Comparison of ENCODE assay signal across 1 cellular context in the genomic region with DNA sequence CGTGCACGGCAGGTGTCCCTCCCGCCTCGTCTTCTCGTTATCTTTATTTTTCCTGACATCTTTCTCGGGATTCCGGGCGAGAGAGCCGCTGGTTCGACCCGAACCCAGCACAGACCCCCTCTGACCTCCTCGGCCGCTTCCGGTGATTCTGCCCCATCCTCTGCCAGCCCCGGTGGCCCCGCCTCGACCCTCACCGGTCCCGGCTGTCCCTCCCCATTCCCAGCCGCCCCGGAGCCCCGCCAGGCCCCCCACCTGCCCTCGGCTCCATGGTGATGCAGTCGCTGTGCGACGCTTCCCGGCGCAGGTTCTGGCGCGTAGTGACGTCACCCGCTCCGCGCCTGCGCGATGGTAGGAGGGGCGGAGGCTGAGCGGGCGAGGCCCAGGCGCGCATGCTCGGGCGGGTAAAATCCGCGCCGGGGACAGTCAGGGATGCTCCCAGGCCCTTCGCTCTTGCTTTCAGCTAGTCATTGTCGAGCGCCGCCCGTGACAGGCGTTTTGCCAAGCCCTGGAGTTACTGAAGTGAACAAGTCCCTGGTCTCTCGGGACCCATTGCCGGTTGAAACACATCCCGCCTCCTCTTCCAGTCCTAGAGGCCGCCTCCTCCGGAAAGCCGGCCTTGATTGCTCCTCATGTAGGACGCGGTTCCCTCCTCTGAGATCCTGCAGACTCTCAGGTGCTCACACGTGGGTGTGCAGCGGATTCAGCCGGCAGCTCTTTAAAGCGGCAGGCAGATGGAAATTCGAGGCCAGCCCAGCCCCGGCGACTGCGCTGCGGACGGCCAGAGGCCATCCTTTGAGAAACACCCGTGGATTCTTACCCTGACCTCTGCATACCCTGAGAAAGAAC.
TF ChIP-seq lines count a peak whose summit lies in the region.

A gene with protein sequence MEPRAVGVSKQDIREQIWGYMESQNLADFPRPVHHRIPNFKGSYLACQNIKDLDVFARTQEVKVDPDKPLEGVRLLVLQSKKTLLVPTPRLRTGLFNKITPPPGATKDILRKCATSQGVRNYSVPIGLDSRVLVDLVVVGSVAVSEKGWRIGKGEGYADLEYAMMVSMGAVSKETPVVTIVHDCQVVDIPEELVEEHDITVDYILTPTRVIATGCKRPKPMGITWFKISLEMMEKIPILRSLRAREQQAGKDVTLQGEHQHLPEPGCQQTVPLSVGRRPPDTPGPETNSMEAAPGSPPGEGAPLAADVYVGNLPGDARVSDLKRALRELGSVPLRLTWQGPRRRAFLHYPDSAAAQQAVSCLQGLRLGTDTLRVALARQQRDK (minus strand): TSS at position 319 of the 846 bp plus-strand sequence. CDS start 51 bp downstream, at position 268.

TF ChIP-seq in HepG2, 621 proteins besides CTCF, POLR2A, EP300 and RAD21 (continued from another document and continues in another):
- TF ChIP-seq, protein P1, sequence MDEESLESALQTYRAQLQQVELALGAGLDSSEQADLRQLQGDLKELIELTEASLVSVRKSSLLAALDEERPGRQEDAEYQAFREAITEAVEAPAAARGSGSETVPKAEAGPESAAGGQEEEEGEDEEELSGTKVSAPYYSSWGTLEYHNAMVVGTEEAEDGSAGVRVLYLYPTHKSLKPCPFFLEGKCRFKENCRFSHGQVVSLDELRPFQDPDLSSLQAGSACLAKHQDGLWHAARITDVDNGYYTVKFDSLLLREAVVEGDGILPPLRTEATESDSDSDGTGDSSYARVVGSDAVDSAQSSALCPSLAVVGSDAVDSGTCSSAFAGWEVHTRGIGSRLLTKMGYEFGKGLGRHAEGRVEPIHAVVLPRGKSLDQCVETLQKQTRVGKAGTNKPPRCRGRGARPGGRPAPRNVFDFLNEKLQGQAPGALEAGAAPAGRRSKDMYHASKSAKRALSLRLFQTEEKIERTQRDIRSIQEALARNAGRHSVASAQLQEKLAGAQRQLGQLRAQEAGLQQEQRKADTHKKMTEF (CRISPR knock-in tag; IDR thresholded peaks at IDR 0.05): peak; percentile 44; the same call in 1 of the 2 replicates
- TF ChIP-seq, protein P2, sequence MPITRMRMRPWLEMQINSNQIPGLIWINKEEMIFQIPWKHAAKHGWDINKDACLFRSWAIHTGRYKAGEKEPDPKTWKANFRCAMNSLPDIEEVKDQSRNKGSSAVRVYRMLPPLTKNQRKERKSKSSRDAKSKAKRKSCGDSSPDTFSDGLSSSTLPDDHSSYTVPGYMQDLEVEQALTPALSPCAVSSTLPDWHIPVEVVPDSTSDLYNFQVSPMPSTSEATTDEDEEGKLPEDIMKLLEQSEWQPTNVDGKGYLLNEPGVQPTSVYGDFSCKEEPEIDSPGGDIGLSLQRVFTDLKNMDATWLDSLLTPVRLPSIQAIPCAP (CRISPR knock-in tag; IDR thresholded peaks at IDR 0.05; ENCODE audit: low read depth): no peak
- TF ChIP-seq, protein P3, sequence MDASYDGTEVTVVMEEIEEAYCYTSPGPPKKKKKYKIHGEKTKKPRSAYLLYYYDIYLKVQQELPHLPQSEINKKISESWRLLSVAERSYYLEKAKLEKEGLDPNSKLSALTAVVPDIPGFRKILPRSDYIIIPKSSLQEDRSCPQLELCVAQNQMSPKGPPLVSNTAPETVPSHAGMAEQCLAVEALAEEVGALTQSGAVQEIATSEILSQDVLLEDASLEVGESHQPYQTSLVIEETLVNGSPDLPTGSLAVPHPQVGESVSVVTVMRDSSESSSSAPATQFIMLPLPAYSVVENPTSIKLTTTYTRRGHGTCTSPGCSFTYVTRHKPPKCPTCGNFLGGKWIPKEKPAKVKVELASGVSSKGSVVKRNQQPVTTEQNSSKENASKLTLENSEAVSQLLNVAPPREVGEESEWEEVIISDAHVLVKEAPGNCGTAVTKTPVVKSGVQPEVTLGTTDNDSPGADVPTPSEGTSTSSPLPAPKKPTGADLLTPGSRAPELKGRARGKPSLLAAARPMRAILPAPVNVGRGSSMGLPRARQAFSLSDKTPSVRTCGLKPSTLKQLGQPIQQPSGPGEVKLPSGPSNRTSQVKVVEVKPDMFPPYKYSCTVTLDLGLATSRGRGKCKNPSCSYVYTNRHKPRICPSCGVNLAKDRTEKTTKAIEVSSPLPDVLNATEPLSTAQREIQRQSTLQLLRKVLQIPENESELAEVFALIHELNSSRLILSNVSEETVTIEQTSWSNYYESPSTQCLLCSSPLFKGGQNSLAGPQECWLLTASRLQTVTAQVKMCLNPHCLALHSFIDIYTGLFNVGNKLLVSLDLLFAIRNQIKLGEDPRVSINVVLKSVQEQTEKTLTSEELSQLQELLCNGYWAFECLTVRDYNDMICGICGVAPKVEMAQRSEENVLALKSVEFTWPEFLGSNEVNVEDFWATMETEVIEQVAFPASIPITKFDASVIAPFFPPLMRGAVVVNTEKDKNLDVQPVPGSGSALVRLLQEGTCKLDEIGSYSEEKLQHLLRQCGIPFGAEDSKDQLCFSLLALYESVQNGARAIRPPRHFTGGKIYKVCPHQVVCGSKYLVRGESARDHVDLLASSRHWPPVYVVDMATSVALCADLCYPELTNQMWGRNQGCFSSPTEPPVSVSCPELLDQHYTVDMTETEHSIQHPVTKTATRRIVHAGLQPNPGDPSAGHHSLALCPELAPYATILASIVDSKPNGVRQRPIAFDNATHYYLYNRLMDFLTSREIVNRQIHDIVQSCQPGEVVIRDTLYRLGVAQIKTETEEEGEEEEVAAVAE (CRISPR knock-in tag; IDR thresholded peaks at IDR 0.05; ENCODE audit: borderline replicate concordance): no peak
- TF ChIP-seq ZSCAN9 (CRISPR knock-in tag; IDR thresholded peaks at IDR 0.05; ENCODE audit: borderline replicate concordance) (no peak), MAFG (CRISPR knock-in tag; IDR thresholded peaks at IDR 0.05) (no peak), HNRNPUL1 (IDR thresholded peaks at IDR 0.05; ENCODE audit: low read depth, low read length) (no peak), ZNF253 (CRISPR knock-in tag; IDR thresholded peaks at IDR 0.05; ENCODE audit: borderline replicate concordance) (no peak; the same call in 1 of the 2 replicates), DPF2 (CRISPR knock-in tag; IDR thresholded peaks at IDR 0.05; ENCODE audit: borderline replicate concordance, low read depth) (no peak), RELA (CRISPR knock-in tag; IDR thresholded peaks at IDR 0.05) (no peak; the same call in 1 of the 2 replicates), ZNF24 (IDR thresholded peaks at IDR 0.05) (no peak), ZBTB20 (CRISPR knock-in tag; IDR thresholded peaks at IDR 0.05; ENCODE audit: borderline replicate concordance, low read depth) (peak; percentile 69; the same call in 1 of the 2 replicates), ZFP1 (CRISPR knock-in tag; IDR thresholded peaks at IDR 0.05) (no peak), ZNF564 (CRISPR knock-in tag; IDR thresholded peaks at IDR 0.05) (no peak), ZNF484 (CRISPR knock-in tag; IDR thresholded peaks at IDR 0.05; ENCODE audit: borderline replicate concordance, low read depth) (no peak), AHR (CRISPR knock-in tag; IDR thresholded peaks at IDR 0.05) (no peak), TSC22D2 (CRISPR knock-in tag; IDR thresholded peaks at IDR 0.05; ENCODE audit: borderline replicate concordance) (peak; percentile 18; the same call in 1 of the 2 replicates), HNRNPL (IDR thresholded peaks at IDR 0.05; ENCODE audit: low read depth, low read length) (no peak), HMGA1 (CRISPR knock-in tag; conservative IDR thresholded peaks at IDR 0.05) (no peak)
- TF ChIP-seq, protein P4, sequence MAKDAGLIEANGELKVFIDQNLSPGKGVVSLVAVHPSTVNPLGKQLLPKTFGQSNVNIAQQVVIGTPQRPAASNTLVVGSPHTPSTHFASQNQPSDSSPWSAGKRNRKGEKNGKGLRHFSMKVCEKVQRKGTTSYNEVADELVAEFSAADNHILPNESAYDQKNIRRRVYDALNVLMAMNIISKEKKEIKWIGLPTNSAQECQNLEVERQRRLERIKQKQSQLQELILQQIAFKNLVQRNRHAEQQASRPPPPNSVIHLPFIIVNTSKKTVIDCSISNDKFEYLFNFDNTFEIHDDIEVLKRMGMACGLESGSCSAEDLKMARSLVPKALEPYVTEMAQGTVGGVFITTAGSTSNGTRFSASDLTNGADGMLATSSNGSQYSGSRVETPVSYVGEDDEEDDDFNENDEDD (CRISPR knock-in tag; IDR thresholded peaks at IDR 0.05; ENCODE audit: borderline replicate concordance): peak; percentile 78; the same call in 1 of the 2 replicates
- TF ChIP-seq, protein P5, sequence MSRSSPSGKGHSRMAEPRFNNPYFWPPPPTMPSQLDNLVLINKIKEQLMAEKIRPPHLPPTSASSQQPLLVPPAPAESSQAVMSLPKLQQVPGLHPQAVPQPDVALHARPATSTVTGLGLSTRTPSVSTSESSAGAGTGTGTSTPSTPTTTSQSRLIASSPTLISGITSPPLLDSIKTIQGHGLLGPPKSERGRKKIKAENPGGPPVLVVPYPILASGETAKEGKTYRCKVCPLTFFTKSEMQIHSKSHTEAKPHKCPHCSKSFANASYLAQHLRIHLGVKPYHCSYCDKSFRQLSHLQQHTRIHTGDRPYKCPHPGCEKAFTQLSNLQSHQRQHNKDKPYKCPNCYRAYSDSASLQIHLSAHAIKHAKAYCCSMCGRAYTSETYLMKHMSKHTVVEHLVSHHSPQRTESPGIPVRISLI (CRISPR knock-in tag; IDR thresholded peaks at IDR 0.05; ENCODE audit: borderline replicate concordance): no peak
- TF ChIP-seq, protein P6, sequence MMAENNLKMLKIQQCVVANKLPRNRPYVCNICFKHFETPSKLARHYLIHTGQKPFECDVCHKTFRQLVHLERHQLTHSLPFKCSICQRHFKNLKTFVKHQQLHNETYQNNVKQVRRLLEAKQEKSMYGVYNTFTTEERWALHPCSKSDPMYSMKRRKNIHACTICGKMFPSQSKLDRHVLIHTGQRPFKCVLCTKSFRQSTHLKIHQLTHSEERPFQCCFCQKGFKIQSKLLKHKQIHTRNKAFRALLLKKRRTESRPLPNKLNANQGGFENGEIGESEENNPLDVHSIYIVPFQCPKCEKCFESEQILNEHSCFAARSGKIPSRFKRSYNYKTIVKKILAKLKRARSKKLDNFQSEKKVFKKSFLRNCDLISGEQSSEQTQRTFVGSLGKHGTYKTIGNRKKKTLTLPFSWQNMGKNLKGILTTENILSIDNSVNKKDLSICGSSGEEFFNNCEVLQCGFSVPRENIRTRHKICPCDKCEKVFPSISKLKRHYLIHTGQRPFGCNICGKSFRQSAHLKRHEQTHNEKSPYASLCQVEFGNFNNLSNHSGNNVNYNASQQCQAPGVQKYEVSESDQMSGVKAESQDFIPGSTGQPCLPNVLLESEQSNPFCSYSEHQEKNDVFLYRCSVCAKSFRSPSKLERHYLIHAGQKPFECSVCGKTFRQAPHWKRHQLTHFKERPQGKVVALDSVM (CRISPR knock-in tag; IDR thresholded peaks at IDR 0.05): no peak; the same call in 1 of the 2 replicates
- TF ChIP-seq, protein P7, sequence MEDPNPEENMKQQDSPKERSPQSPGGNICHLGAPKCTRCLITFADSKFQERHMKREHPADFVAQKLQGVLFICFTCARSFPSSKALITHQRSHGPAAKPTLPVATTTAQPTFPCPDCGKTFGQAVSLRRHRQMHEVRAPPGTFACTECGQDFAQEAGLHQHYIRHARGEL (CRISPR knock-in tag; IDR thresholded peaks at IDR 0.05): 0 out of 2 replicates have a peak, but pooled peaks have one; percentile 28
- TF ChIP-seq, protein P8, sequence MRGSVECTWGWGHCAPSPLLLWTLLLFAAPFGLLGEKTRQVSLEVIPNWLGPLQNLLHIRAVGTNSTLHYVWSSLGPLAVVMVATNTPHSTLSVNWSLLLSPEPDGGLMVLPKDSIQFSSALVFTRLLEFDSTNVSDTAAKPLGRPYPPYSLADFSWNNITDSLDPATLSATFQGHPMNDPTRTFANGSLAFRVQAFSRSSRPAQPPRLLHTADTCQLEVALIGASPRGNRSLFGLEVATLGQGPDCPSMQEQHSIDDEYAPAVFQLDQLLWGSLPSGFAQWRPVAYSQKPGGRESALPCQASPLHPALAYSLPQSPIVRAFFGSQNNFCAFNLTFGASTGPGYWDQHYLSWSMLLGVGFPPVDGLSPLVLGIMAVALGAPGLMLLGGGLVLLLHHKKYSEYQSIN (CRISPR knock-in tag; IDR thresholded peaks at IDR 0.05; ENCODE audit: borderline replicate concordance): no peak
- TF ChIP-seq, protein P9, sequence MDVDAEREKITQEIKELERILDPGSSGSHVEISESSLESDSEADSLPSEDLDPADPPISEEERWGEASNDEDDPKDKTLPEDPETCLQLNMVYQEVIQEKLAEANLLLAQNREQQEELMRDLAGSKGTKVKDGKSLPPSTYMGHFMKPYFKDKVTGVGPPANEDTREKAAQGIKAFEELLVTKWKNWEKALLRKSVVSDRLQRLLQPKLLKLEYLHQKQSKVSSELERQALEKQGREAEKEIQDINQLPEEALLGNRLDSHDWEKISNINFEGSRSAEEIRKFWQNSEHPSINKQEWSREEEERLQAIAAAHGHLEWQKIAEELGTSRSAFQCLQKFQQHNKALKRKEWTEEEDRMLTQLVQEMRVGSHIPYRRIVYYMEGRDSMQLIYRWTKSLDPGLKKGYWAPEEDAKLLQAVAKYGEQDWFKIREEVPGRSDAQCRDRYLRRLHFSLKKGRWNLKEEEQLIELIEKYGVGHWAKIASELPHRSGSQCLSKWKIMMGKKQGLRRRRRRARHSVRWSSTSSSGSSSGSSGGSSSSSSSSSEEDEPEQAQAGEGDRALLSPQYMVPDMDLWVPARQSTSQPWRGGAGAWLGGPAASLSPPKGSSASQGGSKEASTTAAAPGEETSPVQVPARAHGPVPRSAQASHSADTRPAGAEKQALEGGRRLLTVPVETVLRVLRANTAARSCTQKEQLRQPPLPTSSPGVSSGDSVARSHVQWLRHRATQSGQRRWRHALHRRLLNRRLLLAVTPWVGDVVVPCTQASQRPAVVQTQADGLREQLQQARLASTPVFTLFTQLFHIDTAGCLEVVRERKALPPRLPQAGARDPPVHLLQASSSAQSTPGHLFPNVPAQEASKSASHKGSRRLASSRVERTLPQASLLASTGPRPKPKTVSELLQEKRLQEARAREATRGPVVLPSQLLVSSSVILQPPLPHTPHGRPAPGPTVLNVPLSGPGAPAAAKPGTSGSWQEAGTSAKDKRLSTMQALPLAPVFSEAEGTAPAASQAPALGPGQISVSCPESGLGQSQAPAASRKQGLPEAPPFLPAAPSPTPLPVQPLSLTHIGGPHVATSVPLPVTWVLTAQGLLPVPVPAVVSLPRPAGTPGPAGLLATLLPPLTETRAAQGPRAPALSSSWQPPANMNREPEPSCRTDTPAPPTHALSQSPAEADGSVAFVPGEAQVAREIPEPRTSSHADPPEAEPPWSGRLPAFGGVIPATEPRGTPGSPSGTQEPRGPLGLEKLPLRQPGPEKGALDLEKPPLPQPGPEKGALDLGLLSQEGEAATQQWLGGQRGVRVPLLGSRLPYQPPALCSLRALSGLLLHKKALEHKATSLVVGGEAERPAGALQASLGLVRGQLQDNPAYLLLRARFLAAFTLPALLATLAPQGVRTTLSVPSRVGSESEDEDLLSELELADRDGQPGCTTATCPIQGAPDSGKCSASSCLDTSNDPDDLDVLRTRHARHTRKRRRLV (CRISPR knock-in tag; IDR thresholded peaks at IDR 0.05): 0 out of 2 replicates have a peak, but pooled peaks have one; percentile 56
- TF ChIP-seq, protein P10, sequence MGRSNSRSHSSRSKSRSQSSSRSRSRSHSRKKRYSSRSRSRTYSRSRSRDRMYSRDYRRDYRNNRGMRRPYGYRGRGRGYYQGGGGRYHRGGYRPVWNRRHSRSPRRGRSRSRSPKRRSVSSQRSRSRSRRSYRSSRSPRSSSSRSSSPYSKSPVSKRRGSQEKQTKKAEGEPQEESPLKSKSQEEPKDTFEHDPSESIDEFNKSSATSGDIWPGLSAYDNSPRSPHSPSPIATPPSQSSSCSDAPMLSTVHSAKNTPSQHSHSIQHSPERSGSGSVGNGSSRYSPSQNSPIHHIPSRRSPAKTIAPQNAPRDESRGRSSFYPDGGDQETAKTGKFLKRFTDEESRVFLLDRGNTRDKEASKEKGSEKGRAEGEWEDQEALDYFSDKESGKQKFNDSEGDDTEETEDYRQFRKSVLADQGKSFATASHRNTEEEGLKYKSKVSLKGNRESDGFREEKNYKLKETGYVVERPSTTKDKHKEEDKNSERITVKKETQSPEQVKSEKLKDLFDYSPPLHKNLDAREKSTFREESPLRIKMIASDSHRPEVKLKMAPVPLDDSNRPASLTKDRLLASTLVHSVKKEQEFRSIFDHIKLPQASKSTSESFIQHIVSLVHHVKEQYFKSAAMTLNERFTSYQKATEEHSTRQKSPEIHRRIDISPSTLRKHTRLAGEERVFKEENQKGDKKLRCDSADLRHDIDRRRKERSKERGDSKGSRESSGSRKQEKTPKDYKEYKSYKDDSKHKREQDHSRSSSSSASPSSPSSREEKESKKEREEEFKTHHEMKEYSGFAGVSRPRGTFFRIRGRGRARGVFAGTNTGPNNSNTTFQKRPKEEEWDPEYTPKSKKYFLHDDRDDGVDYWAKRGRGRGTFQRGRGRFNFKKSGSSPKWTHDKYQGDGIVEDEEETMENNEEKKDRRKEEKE (IDR thresholded peaks at IDR 0.05): no peak
